ENCODE assay signal across 16 cellular contexts in the genomic region with DNA sequence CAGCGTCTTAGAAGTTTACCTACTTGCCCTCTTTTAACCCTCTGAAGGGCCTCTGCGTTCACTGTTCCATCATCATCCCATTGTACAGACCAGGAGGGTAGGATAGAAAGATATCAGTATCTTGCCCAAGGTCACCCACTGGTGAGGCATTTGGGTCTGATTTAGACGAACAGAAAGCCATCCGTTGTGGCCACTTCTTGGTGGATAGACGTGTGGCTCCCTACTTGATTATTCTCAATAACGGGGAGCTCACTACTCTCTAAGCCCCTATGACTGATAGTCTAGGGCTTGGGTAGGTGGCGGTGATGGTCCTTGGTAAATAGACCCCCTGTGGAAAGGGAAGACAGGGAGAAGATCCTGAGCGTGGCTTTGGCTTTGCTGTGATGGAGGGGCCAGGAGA. TPM values are rescaled to one million over a fixed set of nuclear protein-coding genes. Genes with fewer than 3 reads are reported as not detected.
A peak's percentile ranks its signal among the peaks of the same experiment; 100 is the strongest.
DNase-seq lines count a peak whose midpoint lies in the region; ATAC-seq, FAIRE-seq and TF ChIP-seq lines count a peak whose summit lies in the region.
"Had no signal": no experiment of that assay in that cellular context is flagged by ENCODE, and none has a peak within 500 bp of the region (broad histone marks: within the 10 kb centered on the region; RNA-seq: fewer than 3 reads in every experiment).

No MANE protein-coding gene starts in this region.

- no peak for TF ChIP-seq RAD21 in K562 (CRISPR knock-in tag; conservative IDR thresholded peaks at IDR 0.05 in 1 of 2, IDR thresholded peaks at IDR 0.05 in 1 of 2)

- BruUV-seq in K562 (replicated peaks; lab: Mats Ljungman, UMichigan) = no TSS peak

- H3K27me3 Mint-ChIP-seq in natural killer cell (ENCODE audit: low read depth in 2 of 2) = no peaks in the 10 kb centered on the region
- no peaks in the 10 kb centered on the region for H3K27me3 Mint-ChIP-seq in natural killer cell treated with Interleukin-12 subunit alpha and Interleukin-12 subunit beta and Interleukin-15 and Interleukin-18, amount 100 ng/mL, for 72 hours
- H3K27me3 Mint-ChIP-seq: CD4-positive, CD25-positive, alpha-beta regulatory T cell had no signal

- no peak overlapping the region for H3K27ac ChIP-seq in K562 (ENCODE audit: extremely low read depth, low read depth, low read length)
- H3K27ac ChIP-seq in effector memory CD4-positive, alpha-beta T cell (ENCODE audit: insufficient read depth, low read length, poor library complexity, severe bottlenecking) = no peak overlapping the region

- no peak overlapping the region for H3K9ac ChIP-seq in K562 (ENCODE audit: insufficient read depth in 1 of 2, low read depth in 2 of 2, low read length in 2 of 2)

- H3K79me2 ChIP-seq in K562 (ENCODE audit: control insufficient read depth, insufficient read depth, low read length) = peaks cover 17% of the 10 kb centered on the region

- TF ChIP-seq CTCF in natural killer cell (IDR thresholded peaks at IDR 0.05) (no peak), K562 (IDR thresholded peaks at IDR 0.05 in 2 of 3, conservative IDR thresholded peaks at IDR 0.05 in 1 of 3; ENCODE audit: insufficient read depth in 2 of 3, low read depth in 1 of 3, low read length in 3 of 3) (no peak), foreskin fibroblast (IDR thresholded peaks at IDR 0.05; ENCODE audit: low read depth, low read length) (no peak)

- no peaks in the 10 kb centered on the region for H3K36me3 ChIP-seq in K562 (ENCODE audit: control insufficient read depth, insufficient read depth, low read length)
- H3K36me3 ChIP-seq in effector memory CD4-positive, alpha-beta T cell (ENCODE audit: control insufficient read depth, insufficient read depth, low read length) = no peaks in the 10 kb centered on the region
- H3K36me3 ChIP-seq: BE2C had no signal

- CTCF ChIA-PET in K562 (lab: Yijun Ruan, JAX; ENCODE audit: low intra/inter-chr PET ratio) = no interaction called here

- POLR2A ChIA-PET in K562 (lab: Yijun Ruan, JAX) = interaction anchor here (0.6 kb wide), 1 partner anchor 15 kb away, joined by 4 read pairs; no protein-coding TSS in a partner anchor

- WGBS in K562 (ENCODE audit: insufficient coverage, low coverage, missing lambda C conversion rate) = 71% methylated on average over 8 of the region's 8 CpGs

- in situ Hi-C loops in K562 (cut with MboI) = no loop called here

- TF ChIP-seq POLR2A in K562 (conservative IDR thresholded peaks at IDR 0.05) = no peak

- peak overlapping the region; percentile 63 to 93 for H3K27ac Mint-ChIP-seq in natural killer cell
- no peak overlapping the region for H3K27ac Mint-ChIP-seq in natural killer cell treated with Interleukin-12 subunit alpha and Interleukin-12 subunit beta and Interleukin-15 and Interleukin-18, amount 100 ng/mL, for 72 hours
- peak overlapping the region; percentile 10 for H3K27ac Mint-ChIP-seq in stimulated activated effector memory CD8-positive, alpha-beta T cell treated with anti-CD3 and anti-CD28 coated beads, Interleukin-12 subunit alpha, Interleukin-12 subunit beta, amount 100 ng/mL, for 72 hours
- H3K27ac Mint-ChIP-seq: CD4-positive, CD25-positive, alpha-beta regulatory T cell; H9 had no signal

- H3K9me1 ChIP-seq in K562 (ENCODE audit: control insufficient read depth, insufficient read depth, low read length) = no peaks in the 10 kb centered on the region

- no peak for TF ChIP-seq EP300 in K562 (IDR thresholded peaks at IDR 0.05; ENCODE audit: low read length)

- intact Hi-C loops in natural killer cell (cut with micrococcal nuclease) = no loop called here
- intact Hi-C loops in K562 (cut with micrococcal nuclease) = no loop called here

- no peak overlapping the region for H2AFZ ChIP-seq in K562 (ENCODE audit: low read depth, low read length)

- H3K4me3 ChIP-seq in K562 = no peak overlapping the region
- no peak overlapping the region for H3K4me3 ChIP-seq in foreskin fibroblast (ENCODE audit: low read depth in 1 of 2, low read length in 2 of 2)
- no peak overlapping the region for H3K4me3 ChIP-seq in effector memory CD4-positive, alpha-beta T cell (ENCODE audit: insufficient read depth, low read depth, low read length, poor library complexity, severe bottlenecking)

- no peaks in the 10 kb centered on the region for H3K9me3 ChIP-seq in K562 (replicated peaks; ENCODE audit: control insufficient read depth, insufficient read depth, low read depth, low read length)
- no peaks in the 10 kb centered on the region for H3K9me3 ChIP-seq in effector memory CD4-positive, alpha-beta T cell (ENCODE audit: control insufficient read depth, low read length)
- H3K9me3 ChIP-seq: BE2C had no signal

- ATAC-seq in natural killer cell (no peak), K562 (no peak)
- ATAC-seq in natural killer cell treated with Interleukin-12 subunit alpha and Interleukin-12 subunit beta and Interleukin-15 and Interleukin-18, amount 100 ng/mL, for 72 hours = no peak
- ATAC-seq in stimulated activated effector memory CD8-positive, alpha-beta T cell treated with anti-CD3 and anti-CD28 coated beads, Interleukin-12 subunit alpha, Interleukin-12 subunit beta, amount 100 ng/mL, for 72 hours = no peak

- no peak overlapping the region for H3K4me2 ChIP-seq in K562 (ENCODE audit: insufficient read depth, low read length)

- H3K36me3 Mint-ChIP-seq in natural killer cell = no peaks in the 10 kb centered on the region
- H3K36me3 Mint-ChIP-seq in natural killer cell treated with Interleukin-12 subunit alpha and Interleukin-12 subunit beta and Interleukin-15 and Interleukin-18, amount 100 ng/mL, for 72 hours = no peaks in the 10 kb centered on the region
- H3K36me3 Mint-ChIP-seq in stimulated activated effector memory CD8-positive, alpha-beta T cell treated with anti-CD3 and anti-CD28 coated beads, Interleukin-12 subunit alpha, Interleukin-12 subunit beta, amount 100 ng/mL, for 72 hours = no peaks in the 10 kb centered on the region

- H3K4me1 Mint-ChIP-seq in natural killer cell = peaks cover 52 to 81% of the 10 kb centered on the region in 2 donors
- peaks cover 38 to 43% of the 10 kb centered on the region in 2 donors for H3K4me1 Mint-ChIP-seq in natural killer cell treated with Interleukin-12 subunit alpha and Interleukin-12 subunit beta and Interleukin-15 and Interleukin-18, amount 100 ng/mL, for 72 hours (ENCODE audit: low read depth in 2 of 2)
- H3K4me1 Mint-ChIP-seq in stimulated activated effector memory CD8-positive, alpha-beta T cell treated with anti-CD3 and anti-CD28 coated beads, Interleukin-12 subunit alpha, Interleukin-12 subunit beta, amount 100 ng/mL, for 72 hours = peaks cover 62% of the 10 kb centered on the region

- H4K20me1 ChIP-seq in K562 (replicated peaks; ENCODE audit: control insufficient read depth, insufficient read depth, low read length) = no peaks in the 10 kb centered on the region

- no peaks in the 10 kb centered on the region for H3K9me3 Mint-ChIP-seq in natural killer cell
- H3K9me3 Mint-ChIP-seq in natural killer cell treated with Interleukin-12 subunit alpha and Interleukin-12 subunit beta and Interleukin-15 and Interleukin-18, amount 100 ng/mL, for 72 hours = no peaks in the 10 kb centered on the region
- no peaks in the 10 kb centered on the region for H3K9me3 Mint-ChIP-seq in stimulated activated effector memory CD8-positive, alpha-beta T cell treated with anti-CD3 and anti-CD28 coated beads, Interleukin-12 subunit alpha, Interleukin-12 subunit beta, amount 100 ng/mL, for 72 hours
- H3K9me3 Mint-ChIP-seq: CD4-positive, CD25-positive, alpha-beta regulatory T cell; H9 had no signal

- DNase-seq in natural killer cell (no peak), K562 (ENCODE audit: extremely low read depth in 1 of 4, low spot score in 3 of 4) (no peak), foreskin fibroblast (no peak)
- no peak for DNase-seq in natural killer cell treated with Interleukin-12 subunit alpha and Interleukin-12 subunit beta and Interleukin-15 and Interleukin-18, amount 100 ng/mL, for 72 hours (ENCODE audit: low spot score)
- no peak for DNase-seq in stimulated activated effector memory CD8-positive, alpha-beta T cell treated with anti-CD3 and anti-CD28 coated beads, Interleukin-12 subunit alpha, Interleukin-12 subunit beta, amount 100 ng/mL, for 72 hours (ENCODE audit: low spot score in 2 of 2)
- DNase-seq in effector memory CD4-positive, alpha-beta T cell = no peak
- DNase-seq: ACHN; BE2C; C1 segment of cervical spinal cord; CD4-positive, CD25-positive, alpha-beta regulatory T cell; DMS153; DMS79; GF-D8; GOT3; H9 had no signal

- H3K27me3 ChIP-seq in K562 (ENCODE audit: control insufficient read depth in 2 of 2, insufficient read depth in 2 of 2, low read length in 2 of 2) = no peaks in the 10 kb centered on the region
- H3K27me3 ChIP-seq in effector memory CD4-positive, alpha-beta T cell (replicated peaks; ENCODE audit: control insufficient read depth, insufficient read depth, low read length, poor library complexity, severe bottlenecking) = no peaks in the 10 kb centered on the region

- H3K4me1 ChIP-seq in K562 (replicated peaks in 1 of 2; ENCODE audit: control insufficient read depth in 2 of 2, insufficient read depth in 2 of 2, low read length in 2 of 2) = peaks cover 8 to 43% of the 10 kb centered on the region in 2 experiments; a peak in 4 of 5 replicates
- H3K4me1 ChIP-seq in effector memory CD4-positive, alpha-beta T cell (ENCODE audit: control insufficient read depth, insufficient read depth, low read length, poor library complexity, severe bottlenecking) = peaks cover 13% of the 10 kb centered on the region

- FAIRE-seq in K562 (lab: Jason Lieb, UNC) = no peak
- FAIRE-seq: A204.1 had no signal

- no peak overlapping the region for H3K4me3 Mint-ChIP-seq in natural killer cell
- H3K4me3 Mint-ChIP-seq in natural killer cell treated with Interleukin-12 subunit alpha and Interleukin-12 subunit beta and Interleukin-15 and Interleukin-18, amount 100 ng/mL, for 72 hours = no peak overlapping the region
- no peak overlapping the region for H3K4me3 Mint-ChIP-seq in stimulated activated effector memory CD8-positive, alpha-beta T cell treated with anti-CD3 and anti-CD28 coated beads, Interleukin-12 subunit alpha, Interleukin-12 subunit beta, amount 100 ng/mL, for 72 hours
- H3K4me3 Mint-ChIP-seq: CD4-positive, CD25-positive, alpha-beta regulatory T cell; H9 had no signal

RNA-seq across cellular contexts. Expression of a gene that starts 28.6 kb away (rescaled TPM):
- total RNA-seq in natural killer cell (100 to 1,000 TPM in 1 of 3 donors, 10 to 100 TPM in 2; 92.6 to 133 (median 93.4) TPM), K562 (2014; rRNA removed) (13.3 and 18.4 TPM in 2 replicates), K562 (2014; rRNA removed; fragmentation: Illumina TruSeq; extraction: Trizol) (3.1 and 4.6 TPM in 2 replicates), K562 (2015; rRNA removed; fragmentation: Illumina TruSeq; extraction: Trizol) (7.5 and 9.5 TPM in 2 replicates), K562 (2021) (21.0 and 26.2 TPM in 2 replicates)
- total RNA-seq in natural killer cell treated with Interleukin-12 subunit alpha and Interleukin-12 subunit beta and Interleukin-15 and Interleukin-18, amount 100 ng/mL, for 72 hours = 10 to 100 TPM; 15.7 to 29.2 TPM
- total RNA-seq in K562 (2011; cell fraction: chromatin; rRNA removed; ENCODE audit: low replicate concordance) = 27.6 and 71.3 TPM in 2 replicates
- total RNA-seq in K562 (2011; cell fraction: nucleolus; rRNA removed) = 52.4 and 59.9 TPM in 2 replicates
- total RNA-seq in K562 (2011; cell fraction: nucleoplasm; rRNA removed) = 38.4 and 39.2 TPM in 2 replicates
- polyA plus RNA-seq in K562 (2011; rRNA removed) (10.1 and 14.5 TPM in 2 replicates), K562 (2014; fragmentation: Illumina TruSeq; extraction: Trizol) (6.6 and 9.5 TPM in 2 replicates), K562 (2014; fragmentation: Nextera tagmentation; extraction: Ambion mirVana) (under 1 TPM; 0.13 to 0.49 TPM), K562 (2014; rRNA removed) (18.6 and 20.3 TPM in 2 replicates)
- 14.2 and 35.6 TPM in 2 replicates for polyA plus RNA-seq in K562 (2011; cell fraction: cytosol; rRNA removed)
- 22.8 and 38.7 TPM in 2 replicates for polyA plus RNA-seq in K562 (2011; cell fraction: nucleus; rRNA removed)
- 10.9 and 11.6 TPM in 2 replicates for polyA plus RNA-seq in K562 (2012)
- polyA minus RNA-seq in K562 (2011; rRNA and poly(A)+ RNA removed) = 9.7 and 11.6 TPM in 2 replicates
- 14.1 and 21.0 TPM in 2 replicates for polyA minus RNA-seq in K562 (2011; cell fraction: cytosol; rRNA and poly(A)+ RNA removed)
- 22.3 and 30.8 TPM in 2 replicates for polyA minus RNA-seq in K562 (2011; cell fraction: nucleus; rRNA and poly(A)+ RNA removed)

Comparison
In these comparisons a context has a peak if more than half of its experiments do, and no peak if none do; other contexts are left out.
1. H3K27ac Mint-ChIP-seq: peak in natural killer cell (2 of 2) and stimulated activated effector memory CD8-positive, alpha-beta T cell treated with anti-CD3 and anti-CD28 coated beads, Interleukin-12 subunit alpha, Interleukin-12 subunit beta, amount 100 ng/mL, for 72 hours (single experiment); none in natural killer cell treated with Interleukin-12 subunit alpha and Interleukin-12 subunit beta and Interleukin-15 and Interleukin-18, amount 100 ng/mL, for 72 hours (0 of 2).